Comparison of ENCODE assay signal across 1 cellular context in genomic region chr7:96303105-96303685, GRCh38.
TF ChIP-seq lines count a peak whose summit lies in the region.

No MANE protein-coding gene starts in this region.

TF ChIP-seq in K562, 482 proteins besides CTCF, POLR2A, EP300 and RAD21 (continues in another document):
- TF ChIP-seq GTF3C2 (IDR thresholded peaks at IDR 0.05; ENCODE audit: borderline replicate concordance, extremely low read depth, insufficient read length) (no peak), EHMT2 (IDR thresholded peaks at IDR 0.05) (no peak), DPF2 (IDR thresholded peaks at IDR 0.05) (peak; percentile 87), TCF15 (CRISPR knock-in tag; IDR thresholded peaks at IDR 0.05) (no peak), USF2 (CRISPR knock-in tag; IDR thresholded peaks at IDR 0.05) (no peak), ILK (tag; IDR thresholded peaks at IDR 0.05; ENCODE audit: borderline replicate concordance, low read depth) (no peak), TBL1XR1 (IDR thresholded peaks at IDR 0.05; ENCODE audit: low read length in 2 of 2) (peak in 1 of 2 experiments; percentile 62; a peak in 1 of 4 replicates), CBX5 (IDR thresholded peaks at IDR 0.05; ENCODE audit: borderline replicate concordance, low read depth) (no peak), HDAC1 (IDR thresholded peaks at IDR 0.05) (peak in 1 of 2 experiments; percentile 49; a peak in 1 of 4 replicates), NONO (IDR thresholded peaks at IDR 0.05; ENCODE audit: low read depth in 2 of 2, low read length in 1 of 2) (no peak), RB1 (IDR thresholded peaks at IDR 0.05; ENCODE audit: low read depth) (no peak), TGIF2 (CRISPR knock-in tag; IDR thresholded peaks at IDR 0.05) (no peak), ZNF354B (CRISPR knock-in tag; IDR thresholded peaks at IDR 0.05) (no peak; the same call in 1 of the 2 replicates), ZNF561 (CRISPR knock-in tag; conservative IDR thresholded peaks at IDR 0.05) (no peak), HCFC1 (IDR thresholded peaks at IDR 0.05; ENCODE audit: low read depth, low read length) (peak; percentile 88), NCOA6 (IDR thresholded peaks at IDR 0.05) (no peak), ZNF431 (CRISPR knock-in tag; IDR thresholded peaks at IDR 0.05) (no peak), TEAD2 (tag; IDR thresholded peaks at IDR 0.05) (no peak), PRPF4 (IDR thresholded peaks at IDR 0.05; ENCODE audit: insufficient read depth, low read depth, low read length, poor library complexity, severe bottlenecking) (no peak), KLF13 (tag; IDR thresholded peaks at IDR 0.05; ENCODE audit: borderline replicate concordance, low read depth) (no peak), ZNF134 (CRISPR knock-in tag; conservative IDR thresholded peaks at IDR 0.05) (no peak), KAT8 (IDR thresholded peaks at IDR 0.05; ENCODE audit: low read depth) (no peak), LEF1 (IDR thresholded peaks at IDR 0.05) (peak; percentile 81), ZNF609 (CRISPR knock-in tag; IDR thresholded peaks at IDR 0.05; ENCODE audit: borderline replicate concordance) (no peak), MNT (conservative IDR thresholded peaks at IDR 0.05) (peak in 1 of 2 experiments; percentile 45; a peak in 1 of 4 replicates), ZNF512 (tag; IDR thresholded peaks at IDR 0.05) (no peak), ZNF143 (CRISPR knock-in tag; IDR thresholded peaks at IDR 0.05) (peak; percentile 82), NFATC3 (IDR thresholded peaks at IDR 0.05) (no peak), U2AF1 (optimal IDR thresholded peaks at IDR 0.05; ENCODE audit: low read depth, low read length) (no peak), MED1 (CRISPR knock-in tag; IDR thresholded peaks at IDR 0.05; ENCODE audit: borderline replicate concordance) (no peak), SMARCC2 (IDR thresholded peaks at IDR 0.05; ENCODE audit: low read depth) (peak; percentile 52; the same call in 1 of the 2 replicates), LCOR (CRISPR knock-in tag; IDR thresholded peaks at IDR 0.05) (peak; percentile 38; the same call in 1 of the 2 replicates), CCNT2 (IDR thresholded peaks at IDR 0.05; ENCODE audit: borderline replicate concordance, extremely low read depth, insufficient read length, low read depth, low read length) (peak; percentile 53), ZNF165 (CRISPR knock-in tag; IDR thresholded peaks at IDR 0.05; ENCODE audit: borderline replicate concordance) (no peak), ZBTB1 (CRISPR knock-in tag; IDR thresholded peaks at IDR 0.05; ENCODE audit: borderline replicate concordance, low read depth) (no peak), MXI1 (IDR thresholded peaks at IDR 0.05; ENCODE audit: low read depth, low read length) (no peak), PBX2 (CRISPR knock-in tag; IDR thresholded peaks at IDR 0.05; ENCODE audit: low read depth) (no peak), PBX2 (tag; conservative IDR thresholded peaks at IDR 0.05; ENCODE audit: low read depth) (no peak; the same call in 1 of the 2 replicates), FOXA3 (CRISPR knock-in tag; conservative IDR thresholded peaks at IDR 0.05 in 1 of 2, IDR thresholded peaks at IDR 0.05 in 1 of 2) (peak; percentile 67 to 97), SETDB1 (IDR thresholded peaks at IDR 0.05; ENCODE audit: low read length) (no peak), FOXK1 (CRISPR knock-in tag; IDR thresholded peaks at IDR 0.05; ENCODE audit: borderline replicate concordance) (no peak), ZNF696 (CRISPR knock-in tag; conservative IDR thresholded peaks at IDR 0.05) (no peak), ZNF766 (CRISPR knock-in tag; conservative IDR thresholded peaks at IDR 0.05) (no peak), COPS2 (conservative IDR thresholded peaks at IDR 0.05) (no peak), MCM7 (IDR thresholded peaks at IDR 0.05) (no peak), SIN3A (IDR thresholded peaks at IDR 0.05; ENCODE audit: borderline replicate concordance in 2 of 2, control insufficient read depth in 1 of 2, low read depth in 2 of 2, low read length in 2 of 2) (0 out of 4 replicates have a peak, but pooled peaks of 1 of the 2 experiments have one; percentile 44), HDAC6 (IDR thresholded peaks at IDR 0.05; ENCODE audit: low read depth, low read length) (no peak), DIDO1 (tag; IDR thresholded peaks at IDR 0.05; ENCODE audit: low read depth) (no peak), ZBTB12 (CRISPR knock-in tag; IDR thresholded peaks at IDR 0.05) (no peak), MLX (CRISPR knock-in tag; conservative IDR thresholded peaks at IDR 0.05) (no peak), ELK3 (CRISPR knock-in tag; IDR thresholded peaks at IDR 0.05) (no peak), SMARCE1 (IDR thresholded peaks at IDR 0.05) (peak; percentile 82; the same call in 1 of the 2 replicates)
